ENCODE assay signal across 12 cellular contexts in the genomic region with DNA sequence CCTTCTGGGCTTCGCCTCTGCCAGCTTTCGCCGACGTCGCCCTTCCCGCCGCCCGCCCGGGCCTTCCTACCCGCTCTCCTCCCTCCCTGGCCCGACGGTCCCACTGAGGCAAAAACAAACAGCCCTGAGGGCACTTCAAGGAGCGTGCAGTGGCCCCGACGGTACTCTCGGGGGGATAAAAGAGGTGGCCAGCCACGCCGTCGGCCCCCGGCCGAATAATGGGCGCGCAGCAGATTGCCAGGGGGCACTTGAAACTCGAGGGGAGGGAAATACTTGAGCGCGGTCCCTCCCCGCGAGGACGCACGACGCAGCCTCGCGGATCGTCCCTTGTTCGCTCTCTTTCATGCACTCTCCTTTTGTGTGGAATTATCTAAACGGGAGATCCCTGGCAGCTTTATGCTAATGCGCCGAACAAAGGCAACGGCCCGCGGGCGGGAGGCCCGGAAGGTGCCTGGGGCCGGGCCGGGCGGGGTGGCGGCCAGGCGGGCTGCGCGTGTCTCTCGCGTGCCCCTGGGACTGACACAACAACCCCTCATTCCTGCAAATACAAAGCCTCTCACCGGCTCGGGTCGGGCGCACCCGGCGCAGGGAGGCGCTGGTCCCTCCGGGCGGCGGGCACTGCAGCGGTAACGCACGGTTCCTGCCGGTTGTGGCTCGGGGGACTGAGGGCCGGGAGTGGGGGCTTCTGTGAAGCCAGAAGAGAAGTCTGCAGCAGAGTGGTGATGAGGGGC. TPM values are rescaled to one million over a fixed set of nuclear protein-coding genes. Genes with fewer than 3 reads are reported as not detected.
DNase-seq lines count a peak whose midpoint lies in the region; ATAC-seq, FAIRE-seq and TF ChIP-seq lines count a peak whose summit lies in the region.
"Had no signal": no experiment of that assay in that cellular context is flagged by ENCODE, and none has a peak within 500 bp of the region (broad histone marks: within the 10 kb centered on the region; RNA-seq: fewer than 3 reads in every experiment).

No MANE protein-coding gene starts in this region.

- no peaks in the 10 kb centered on the region for H3K36me3 Mint-ChIP-seq in activated T-cell treated with anti-CD3 and anti-CD28 coated beads, Interleukin-2, amount 50 U/mL, for 4 hours (ENCODE audit: insufficient read depth)
- peaks cover 3% of the 10 kb centered on the region for H3K36me3 Mint-ChIP-seq in effector memory CD8-positive, alpha-beta T cell (ENCODE audit: insufficient read depth)
- H3K36me3 Mint-ChIP-seq: activated naive CD8-positive, alpha-beta T cell had no signal

- intact Hi-C loops in endothelial cell of umbilical vein (cut with micrococcal nuclease) = loop anchor here (5.0 to 10.0 kb wide), 3 partner anchors 51 to 461 kb away; no protein-coding TSS in a partner anchor

- H3K9ac ChIP-seq in endothelial cell of umbilical vein (replicated peaks; ENCODE audit: extremely low read depth, insufficient read depth, low read length) = no peak overlapping the region

- no peak for ATAC-seq in activated T-cell treated with anti-CD3 and anti-CD28 coated beads, Interleukin-2, amount 50 U/mL, for 4 hours
- ATAC-seq in stimulated activated naive CD8-positive, alpha-beta T cell treated with anti-CD3 and anti-CD28 coated beads, Interleukin-15, amount 100 ng/mL, for 72 hours = no peak
- ATAC-seq in effector memory CD8-positive, alpha-beta T cell (replicated peaks) = no peak
- ATAC-seq in GM21529 (IDR thresholded peaks at IDR 0.05; ENCODE audit: unreplicated experiment) = no peak
- ATAC-seq: HCT116 had no signal

- no peak overlapping the region for H3K27ac ChIP-seq in endothelial cell of umbilical vein (ENCODE audit: insufficient read depth, low read depth, low read length)
- H3K27ac ChIP-seq: neutrophil had no signal

- H3K36me3 ChIP-seq in endothelial cell of umbilical vein (ENCODE audit: control insufficient read depth in 2 of 2, extremely low read depth in 1 of 2, insufficient read depth in 2 of 2, low read length in 2 of 2) = no peaks in the 10 kb centered on the region
- H3K36me3 ChIP-seq: neutrophil had no signal

- H4K20me1 ChIP-seq in endothelial cell of umbilical vein (replicated peaks; ENCODE audit: control insufficient read depth, extremely low read depth, insufficient read depth, low read length) = no peaks in the 10 kb centered on the region

- no peak overlapping the region for H3K4me3 ChIP-seq in endothelial cell of umbilical vein (replicated peaks in 1 of 3; ENCODE audit: insufficient read depth in 1 of 3, low read depth in 1 of 3, low read length in 3 of 3)
- H3K4me3 ChIP-seq: GM12878 had no signal

- peaks cover 65% of the 10 kb centered on the region for H3K27me3 Mint-ChIP-seq in activated T-cell treated with anti-CD3 and anti-CD28 coated beads, Interleukin-2, amount 50 U/mL, for 4 hours (ENCODE audit: low read depth)
- peaks cover 87% of the 10 kb centered on the region for H3K27me3 Mint-ChIP-seq in stimulated activated naive CD8-positive, alpha-beta T cell treated with anti-CD3 and anti-CD28 coated beads, Interleukin-15, amount 100 ng/mL, for 72 hours
- peaks cover 65 to 85% of the 10 kb centered on the region in 2 donors for H3K27me3 Mint-ChIP-seq in effector memory CD8-positive, alpha-beta T cell

- dilution Hi-C loops in endothelial cell of umbilical vein (cut with MboI; ENCODE audit: extremely low pct_ligation_motif_present, low sequenced_read_pairs) = no loop called here

- H3K27me3 ChIP-seq in endothelial cell of umbilical vein (ENCODE audit: control insufficient read depth in 2 of 2, insufficient read depth in 2 of 2, low read length in 2 of 2) = peaks cover 59 to 83% of the 10 kb centered on the region in 2 experiments

- no peak overlapping the region for H2AFZ ChIP-seq in endothelial cell of umbilical vein (ENCODE audit: low read depth, low read length)

- H3K4me1 Mint-ChIP-seq in activated T-cell treated with anti-CD3 and anti-CD28 coated beads, Interleukin-2, amount 50 U/mL, for 4 hours (ENCODE audit: low read depth) = peaks cover 26% of the 10 kb centered on the region
- peaks cover 56% of the 10 kb centered on the region for H3K4me1 Mint-ChIP-seq in stimulated activated naive CD8-positive, alpha-beta T cell treated with anti-CD3 and anti-CD28 coated beads, Interleukin-15, amount 100 ng/mL, for 72 hours
- H3K4me1 Mint-ChIP-seq in effector memory CD8-positive, alpha-beta T cell (ENCODE audit: low read depth in 2 of 2) = peaks cover 23 to 40% of the 10 kb centered on the region in 2 donors

- no peaks in the 10 kb centered on the region for H3K9me3 ChIP-seq in endothelial cell of umbilical vein (replicated peaks; ENCODE audit: control insufficient read depth, insufficient read depth, low read length)
- H3K9me3 ChIP-seq: neutrophil had no signal

- no peaks in the 10 kb centered on the region for H3K79me2 ChIP-seq in endothelial cell of umbilical vein (ENCODE audit: control insufficient read depth, insufficient read depth, low read length)

- peak; percentile 51 to 52 for DNase-seq in activated T-cell treated with anti-CD3 and anti-CD28 coated beads, Interleukin-2, amount 50 U/mL, for 48 hours
- DNase-seq in activated T-cell treated with anti-CD3 and anti-CD28 coated beads, Interleukin-2, amount 50 U/mL, for 4 hours = no peak
- DNase-seq in NCI-H510A treated with DMSO at 0.1 percent for 48 hours (lab: John Stamatoyannopoulos, UW) (peak; percentile 89), endothelial cell of umbilical vein (ENCODE audit: low read depth, low spot score) (no peak), HK-2 (ENCODE audit: unreplicated experiment) (no peak)
- peak in 1 of 2 donors; percentile 12 for DNase-seq in stimulated activated naive CD8-positive, alpha-beta T cell treated with anti-CD3 and anti-CD28 coated beads, Interleukin-15, amount 100 ng/mL, for 72 hours
- DNase-seq in effector memory CD8-positive, alpha-beta T cell = no peak

- no peak overlapping the region for H3K27ac Mint-ChIP-seq in stimulated activated naive CD8-positive, alpha-beta T cell treated with anti-CD3 and anti-CD28 coated beads, Interleukin-15, amount 100 ng/mL, for 72 hours
- H3K27ac Mint-ChIP-seq in effector memory CD8-positive, alpha-beta T cell = no peak overlapping the region
- H3K27ac Mint-ChIP-seq: activated naive CD8-positive, alpha-beta T cell had no signal

- no peak for TF ChIP-seq CTCF in endothelial cell of umbilical vein (IDR thresholded peaks at IDR 0.05; ENCODE audit: extremely low read depth in 1 of 2, insufficient read depth in 1 of 2, low read depth in 1 of 2, low read length in 2 of 2)

- H3K9me3 Mint-ChIP-seq in activated T-cell treated with anti-CD3 and anti-CD28 coated beads, Interleukin-2, amount 50 U/mL, for 4 hours = no peaks in the 10 kb centered on the region
- no peaks in the 10 kb centered on the region for H3K9me3 Mint-ChIP-seq in stimulated activated naive CD8-positive, alpha-beta T cell treated with anti-CD3 and anti-CD28 coated beads, Interleukin-15, amount 100 ng/mL, for 72 hours
- H3K9me3 Mint-ChIP-seq in effector memory CD8-positive, alpha-beta T cell = no peaks in the 10 kb centered on the region

- no peak overlapping the region for H3K4me3 Mint-ChIP-seq in activated T-cell treated with anti-CD3 and anti-CD28 coated beads, Interleukin-2, amount 50 U/mL, for 4 hours
- H3K4me3 Mint-ChIP-seq in stimulated activated naive CD8-positive, alpha-beta T cell treated with anti-CD3 and anti-CD28 coated beads, Interleukin-15, amount 100 ng/mL, for 72 hours = peak overlapping the region; percentile 1 to 37
- H3K4me3 Mint-ChIP-seq in effector memory CD8-positive, alpha-beta T cell = peak overlapping the region in 1 of 2 donors; percentile 40
- H3K4me3 Mint-ChIP-seq: activated naive CD8-positive, alpha-beta T cell had no signal

- H3K9me1 ChIP-seq in endothelial cell of umbilical vein (replicated peaks; ENCODE audit: control insufficient read depth, extremely low read depth, insufficient read depth, low read length) = no peaks in the 10 kb centered on the region

- H3K4me2 ChIP-seq in endothelial cell of umbilical vein (ENCODE audit: insufficient read depth, low read length) = no peak overlapping the region

- H3K4me1 ChIP-seq in endothelial cell of umbilical vein (ENCODE audit: control insufficient read depth, extremely low read depth, insufficient read depth, low read length) = no peaks in the 10 kb centered on the region

- CTCF ChIA-PET in endothelial cell of umbilical vein (lab: Charles Lee) = no interaction called here

- BruUV-seq in endothelial cell of umbilical vein (replicated peaks; lab: Mats Ljungman, UMichigan) = no TSS peak

- no peak for FAIRE-seq in endothelial cell of umbilical vein (lab: Jason Lieb, UNC)
- FAIRE-seq: GM12878 had no signal

- TF ChIP-seq POLR2A in endothelial cell of umbilical vein (IDR thresholded peaks at IDR 0.05; ENCODE audit: low read depth, low read length) = no peak

- POLR2A ChIA-PET in endothelial cell of umbilical vein (lab: Charles Lee) = no interaction called here

TF ChIP-seq in endothelial cell of umbilical vein, 7 proteins besides CTCF, POLR2A, EP300 and RAD21:
- TF ChIP-seq EZH2 (IDR thresholded peaks at IDR 0.05; ENCODE audit: borderline replicate concordance, low read depth, low read length, severe bottlenecking) = peak; percentile 99
- no peak for TF ChIP-seq MYC (IDR thresholded peaks at IDR 0.05; ENCODE audit: low read depth, low read length)

RNA-seq across cellular contexts. Expression of a gene that starts 3.7 kb away (rescaled TPM):
- 10 to 100 TPM; 12.1 to 22.4 (median 14.6) TPM for total RNA-seq in activated T-cell treated with anti-CD3 and anti-CD28 coated beads, Interleukin-2, amount 50 U/mL, for 4 hours
- total RNA-seq in endothelial cell of umbilical vein = not detected in 2 replicates
- not detected in 2 replicates for polyA plus RNA-seq in endothelial cell of umbilical vein
- not detected in 2 replicates for polyA plus RNA-seq in endothelial cell of umbilical vein (2011; cell fraction: cytosol; rRNA removed)
- polyA plus RNA-seq in endothelial cell of umbilical vein (2011; cell fraction: nucleus; rRNA removed) = not detected in 2 replicates
- polyA plus RNA-seq in endothelial cell of umbilical vein (2012) = not detected in 2 replicates
- not detected in 2 replicates for polyA minus RNA-seq in endothelial cell of umbilical vein
- polyA minus RNA-seq in endothelial cell of umbilical vein (2011; cell fraction: cytosol; rRNA and poly(A)+ RNA removed) = not detected
- not detected in 2 replicates for polyA minus RNA-seq in endothelial cell of umbilical vein (2011; cell fraction: nucleus; rRNA and poly(A)+ RNA removed)

Comparison
In these comparisons a context has a peak if more than half of its experiments do, and no peak if none do; other contexts are left out.
1. DNase-seq: peak in activated T-cell treated with anti-CD3 and anti-CD28 coated beads, Interleukin-2, amount 50 U/mL, for 48 hours (2 of 2) and NCI-H510A treated with DMSO at 0.1 percent for 48 hours (single experiment); none in activated T-cell treated with anti-CD3 and anti-CD28 coated beads, Interleukin-2, amount 50 U/mL, for 4 hours (single experiment), endothelial cell of umbilical vein (single experiment), effector memory CD8-positive, alpha-beta T cell (0 of 3) and HK-2 (single experiment).
2. RNA of a gene that starts 3.7 kb away (total RNA-seq): 12.1 to 22.4 TPM in activated T-cell treated with anti-CD3 and anti-CD28 coated beads, Interleukin-2, amount 50 U/mL, for 4 hours; not detected in endothelial cell of umbilical vein; every median in the first group is over 10 times any median in the second.